Comparison of ENCODE assay signal across 12 cellular contexts in genomic region chr16:57038151-57038550, GRCh38. TPM values are rescaled to one million over a fixed set of nuclear protein-coding genes. Genes with fewer than 3 reads are reported as not detected.
DNase-seq lines count a peak whose midpoint lies in the region; ATAC-seq and FAIRE-seq lines count a peak whose summit lies in the region.
"Had no signal": no experiment of that assay in that cellular context is flagged by ENCODE, and none has a peak within 500 bp of the region (broad histone marks: within the 10 kb centered on the region; RNA-seq: fewer than 3 reads in every experiment).

No MANE protein-coding gene starts in this region.

- no peak for FAIRE-seq in urothelium cell line (lab: Jason Lieb, UNC)
- FAIRE-seq: A549 had no signal

- no peaks in the 10 kb centered on the region for H3K9me3 Mint-ChIP-seq in activated CD4-positive, alpha-beta T cell treated with anti-CD3 and anti-CD28 coated beads for 36 hours (ENCODE audit: low read depth)
- H3K9me3 Mint-ChIP-seq in effector memory CD8-positive, alpha-beta T cell: no peaks in the 10 kb centered on the region
- no peaks in the 10 kb centered on the region for H3K9me3 Mint-ChIP-seq in stimulated activated effector memory CD8-positive, alpha-beta T cell treated with anti-CD3 and anti-CD28 coated beads, Interleukin-12 subunit alpha, Interleukin-12 subunit beta, amount 100 ng/mL, for 72 hours

- CTCF ChIA-PET in activated CD4-positive, alpha-beta T cell treated with anti-CD3 and anti-CD28 coated beads for 36 hours (lab: Charles Lee): interaction anchor here (1.0 to 1.8 kb wide), 4 partner anchors 17 to 73 kb away, joined by 3 to 4 read pairs (median 4); no protein-coding TSS in a partner anchor

- peaks cover 89% of the 10 kb centered on the region for H3K4me1 Mint-ChIP-seq in activated CD4-positive, alpha-beta T cell treated with anti-CD3 and anti-CD28 coated beads for 36 hours
- peaks cover 82 to 89% of the 10 kb centered on the region in 2 donors for H3K4me1 Mint-ChIP-seq in effector memory CD8-positive, alpha-beta T cell (ENCODE audit: low read depth in 2 of 2)
- peaks cover 95% of the 10 kb centered on the region for H3K4me1 Mint-ChIP-seq in stimulated activated effector memory CD8-positive, alpha-beta T cell treated with anti-CD3 and anti-CD28 coated beads, Interleukin-12 subunit alpha, Interleukin-12 subunit beta, amount 100 ng/mL, for 72 hours

- POLR2A ChIA-PET in activated CD4-positive, alpha-beta T cell treated with anti-CD3 and anti-CD28 coated beads for 36 hours (lab: Charles Lee): no interaction called here

- H3K4me3 Mint-ChIP-seq in activated CD4-positive, alpha-beta T cell treated with anti-CD3 and anti-CD28 coated beads for 36 hours: no peak overlapping the region
- peak overlapping the region; percentile 46 to 57 for H3K4me3 Mint-ChIP-seq in effector memory CD8-positive, alpha-beta T cell
- no peak overlapping the region for H3K4me3 Mint-ChIP-seq in stimulated activated effector memory CD8-positive, alpha-beta T cell treated with anti-CD3 and anti-CD28 coated beads, Interleukin-12 subunit alpha, Interleukin-12 subunit beta, amount 100 ng/mL, for 72 hours

- no peak for ATAC-seq in activated CD4-positive, alpha-beta T cell treated with anti-CD3 and anti-CD28 coated beads for 36 hours
- no peak for ATAC-seq in effector memory CD8-positive, alpha-beta T cell (replicated peaks)
- no peak for ATAC-seq in stimulated activated effector memory CD8-positive, alpha-beta T cell treated with anti-CD3 and anti-CD28 coated beads, Interleukin-12 subunit alpha, Interleukin-12 subunit beta, amount 100 ng/mL, for 72 hours
- ATAC-seq: A549, foreskin keratinocyte had no signal

- peaks cover 72% of the 10 kb centered on the region for H3K36me3 Mint-ChIP-seq in activated CD4-positive, alpha-beta T cell treated with anti-CD3 and anti-CD28 coated beads for 36 hours (ENCODE audit: low read depth)
- peaks cover 64% of the 10 kb centered on the region for H3K36me3 Mint-ChIP-seq in effector memory CD8-positive, alpha-beta T cell (ENCODE audit: insufficient read depth)
- H3K36me3 Mint-ChIP-seq in stimulated activated effector memory CD8-positive, alpha-beta T cell treated with anti-CD3 and anti-CD28 coated beads, Interleukin-12 subunit alpha, Interleukin-12 subunit beta, amount 100 ng/mL, for 72 hours: peaks cover 85% of the 10 kb centered on the region

- H3K27ac Mint-ChIP-seq in activated CD4-positive, alpha-beta T cell treated with anti-CD3 and anti-CD28 coated beads for 36 hours: peak overlapping the region; percentile 52
- H3K27ac Mint-ChIP-seq in effector memory CD8-positive, alpha-beta T cell: peak overlapping the region; percentile 94 to 96
- H3K27ac Mint-ChIP-seq in stimulated activated effector memory CD8-positive, alpha-beta T cell treated with anti-CD3 and anti-CD28 coated beads, Interleukin-12 subunit alpha, Interleukin-12 subunit beta, amount 100 ng/mL, for 72 hours: peak overlapping the region; percentile 97

- no peak for DNase-seq in activated CD4-positive, alpha-beta T cell treated with anti-CD3 and anti-CD28 coated beads for 36 hours
- no peak for DNase-seq in activated CD4-positive, alpha-beta T cell treated with anti-CD3 and anti-CD28 coated beads for 4 hours
- DNase-seq in RKO (ENCODE audit: low spot score) (peak; percentile 24), kidney glomerular epithelial cell (lab: John Stamatoyannopoulos, UW) (no peak), urothelium cell line (ENCODE audit: low spot score) (no peak), glomerular visceral epithelial cell (ENCODE audit: extremely low spot score) (no peak)
- DNase-seq in effector memory CD8-positive, alpha-beta T cell: no peak
- DNase-seq in stimulated activated effector memory CD8-positive, alpha-beta T cell treated with anti-CD3 and anti-CD28 coated beads, Interleukin-12 subunit alpha, Interleukin-12 subunit beta, amount 100 ng/mL, for 72 hours (ENCODE audit: low spot score in 2 of 2): no peak
- DNase-seq: foreskin keratinocyte; NCI-H526 treated with DMSO at 0.1 percent for 48 hours; stimulated activated naive CD4-positive, alpha-beta T cell treated with Interleukin-2 at 50 U/mL for 16 hours had no signal

- intact Hi-C loops in activated CD4-positive, alpha-beta T cell treated with anti-CD3 and anti-CD28 coated beads for 36 hours (cut with DNase I, micrococcal nuclease): loop anchor here in 1 of 2 experiments (2.0 kb wide), 1 partner anchor 15 kb away; no protein-coding TSS in a partner anchor

- no peaks in the 10 kb centered on the region for H3K27me3 Mint-ChIP-seq in activated CD4-positive, alpha-beta T cell treated with anti-CD3 and anti-CD28 coated beads for 36 hours
- H3K27me3 Mint-ChIP-seq in effector memory CD8-positive, alpha-beta T cell: no peaks in the 10 kb centered on the region

RNA-seq across cellular contexts. Expression of gene NLRC5, which starts 48.8 kb away (rescaled TPM):
- total RNA-seq in activated CD4-positive, alpha-beta T cell treated with anti-CD3 and anti-CD28 coated beads for 36 hours: 100 to 1,000 TPM; 143 to 175 TPM

RNA-seq across cellular contexts. Expression of gene CPNE2, which starts 54.2 kb away (rescaled TPM):
- total RNA-seq in activated CD4-positive, alpha-beta T cell treated with anti-CD3 and anti-CD28 coated beads for 36 hours: 1 to 10 TPM; 4.9 to 7.3 TPM

Comparison
In these comparisons a context has a peak if more than half of its experiments do, and no peak if none do; other contexts are left out.
1. H3K4me3 Mint-ChIP-seq: peak in effector memory CD8-positive, alpha-beta T cell (2 of 2); none in activated CD4-positive, alpha-beta T cell treated with anti-CD3 and anti-CD28 coated beads for 36 hours (single experiment) and stimulated activated effector memory CD8-positive, alpha-beta T cell treated with anti-CD3 and anti-CD28 coated beads, Interleukin-12 subunit alpha, Interleukin-12 subunit beta, amount 100 ng/mL, for 72 hours (single experiment).
2. Peak in every context shown above with its lines, with median percentiles within 50 percentile points of each other: H3K27ac Mint-ChIP-seq.